Comparison of ENCODE assay signal across 20 cellular contexts in genomic region chr2:121069434-121069969, GRCh38.
DNase-seq lines count a peak whose midpoint lies in the region; ATAC-seq, FAIRE-seq and TF ChIP-seq lines count a peak whose summit lies in the region.
"Had no signal": no experiment of that assay in that cellular context is flagged by ENCODE, and none has a peak within 500 bp of the region (broad histone marks: within the 10 kb centered on the region; RNA-seq: fewer than 3 reads in every experiment).

No MANE protein-coding gene starts in this region.

- POLR2A ChIA-PET in HepG2 (lab: Yijun Ruan, JAX), result no interaction called here

- H4K20me1 ChIP-seq in HepG2 (ENCODE audit: insufficient read depth, low read length) (peaks cover 4% of the 10 kb centered on the region; the same call in 1 of the 2 replicates), mammary epithelial cell (ENCODE audit: insufficient read depth, low read length) (no peaks in the 10 kb centered on the region)

- intact Hi-C loops in HepG2 (cut with micrococcal nuclease; ENCODE audit: unreplicated experiment), result no loop called here
- intact Hi-C loops in right lobe of liver (cut with DNase I), result loop anchor here in 1 of 2 donors (5.0 kb wide), 1 partner anchor 367 kb away; no protein-coding TSS in a partner anchor
- intact Hi-C loops in mammary epithelial cell (cut with micrococcal nuclease), result no loop called here

- H3K4me1 ChIP-seq in HepG2 (ENCODE audit: insufficient read depth, low read length) (no peaks in the 10 kb centered on the region), right lobe of liver (no peaks in the 10 kb centered on the region), mammary epithelial cell (ENCODE audit: insufficient read depth, low read length) (no peaks in the 10 kb centered on the region)

- H2AFZ ChIP-seq in HepG2 (ENCODE audit: low read length) (no peak overlapping the region), mammary epithelial cell (ENCODE audit: low read depth, low read length) (no peak overlapping the region)

- no peaks in the 10 kb centered on the region for H3K9me3 ChIP-seq in HepG2 (ENCODE audit: low read length)
- H3K9me3 ChIP-seq in right lobe of liver, result no peaks in the 10 kb centered on the region
- H3K9me3 ChIP-seq in mammary epithelial cell (replicated peaks; ENCODE audit: insufficient read depth, low read length), result no peaks in the 10 kb centered on the region
- H3K9me3 ChIP-seq: A549; BLaER1 treated with 17β-estradiol and CSF1 and Interleukin-3, amounts not matched to agents 10 nM and 100 nM; Caco-2 had no signal

- CTCF ChIA-PET in HepG2 (lab: Yijun Ruan, JAX; ENCODE audit: low intra/inter-chr PET ratio, low total read pairs), result interaction anchor here (2.4 to 3.2 kb wide), 2 partner anchors 11 to 374 kb away, joined by 8 to 49 read pairs; no protein-coding TSS in a partner anchor
- CTCF ChIA-PET in mammary epithelial cell (lab: Charles Lee; ENCODE audit: low non-redundant PET), result interaction anchor here (0.5 kb wide), 1 partner anchor 10 kb away, joined by 5 read pairs; no protein-coding TSS in a partner anchor

- DNase-seq in HepG2 (ENCODE audit: low spot score) (no peak), right lobe of liver (no peak), bronchial epithelial cell (ENCODE audit: low read depth) (no peak), urothelium cell line (ENCODE audit: low spot score) (no peak), mammary epithelial cell (no peak), NCI-H2081 treated with DMSO at 0.1 percent for 48 hours (lab: John Stamatoyannopoulos, UW) (no peak)
- DNase-seq: AML-193; Caco-2; Calu3; CD4-positive, alpha-beta T cell; CD8-positive, alpha-beta T cell; GF-D8 had no signal

- in situ Hi-C loops in HepG2 (cut with HindIII; ENCODE audit: extremely low pct_ligation_motif_present, low pct_unique_long_range_greater_than_20kb) (no loop called here), mammary epithelial cell (cut with MboI; ENCODE audit: low sequenced_read_pairs in 2 of 2) (no loop called here)

- H3K27me3 ChIP-seq in HepG2 (ENCODE audit: control insufficient read depth in 1 of 2, insufficient read depth in 2 of 2, low read length in 2 of 2) (peaks cover 19 to 93% of the 10 kb centered on the region in 2 experiments), right lobe of liver (no peaks in the 10 kb centered on the region), bronchial epithelial cell (ENCODE audit: control insufficient read depth, insufficient read depth, low read length) (no peaks in the 10 kb centered on the region), mammary epithelial cell (ENCODE audit: insufficient read depth, low read length) (no peaks in the 10 kb centered on the region)

- no peak for TF ChIP-seq CTCF in HepG2 (CRISPR knock-in tag; IDR thresholded peaks at IDR 0.05)
- no peak for TF ChIP-seq CTCF in right lobe of liver (IDR thresholded peaks at IDR 0.05)
- no peak for TF ChIP-seq CTCF in bronchial epithelial cell (IDR thresholded peaks at IDR 0.05; ENCODE audit: insufficient read depth, low read length, severe bottlenecking)
- TF ChIP-seq CTCF in mammary epithelial cell (conservative IDR thresholded peaks at IDR 0.05 in 1 of 2, IDR thresholded peaks at IDR 0.05 in 1 of 2; ENCODE audit: extremely low read depth in 1 of 2, insufficient read depth in 1 of 2, low read depth in 1 of 2, low read length in 2 of 2), result no peak

- no TSS peak for BruUV-seq in HepG2 (replicated peaks; lab: Mats Ljungman, UMichigan)
- BruUV-seq in mammary epithelial cell (replicated peaks; lab: Mats Ljungman, UMichigan), result no TSS peak

- TF ChIP-seq RAD21 in HepG2 (CRISPR knock-in tag; IDR thresholded peaks at IDR 0.05), result no peak

- no peak for TF ChIP-seq POLR2A in HepG2 (IDR thresholded peaks at IDR 0.05; ENCODE audit: insufficient read depth in 1 of 2, low read depth in 2 of 2, low read length in 2 of 2)
- no peak for TF ChIP-seq POLR2A in right lobe of liver (IDR thresholded peaks at IDR 0.05)

- H3K79me2 ChIP-seq in HepG2 (ENCODE audit: insufficient read depth, low read length) (no peaks in the 10 kb centered on the region), mammary epithelial cell (ENCODE audit: insufficient read depth, low read length) (no peaks in the 10 kb centered on the region)

- FAIRE-seq in HepG2 (lab: Jason Lieb, UNC) (no peak), bronchial epithelial cell (lab: Jason Lieb, UNC) (peak; percentile 13), urothelium cell line (lab: Jason Lieb, UNC) (peak; percentile 82)
- FAIRE-seq: A549, D721Med, G401.6, GM12891, GM19239 had no signal

- WGBS in HepG2 (ENCODE audit: low lambda C conversion rate), result 39% methylated on average over 18 of the region's 18 CpGs
- WGBS in right lobe of liver (ENCODE audit: insufficient coverage, low coverage, low lambda C conversion rate, missing lambda C conversion rate), result 69% methylated on average over 13 of the region's 18 CpGs
- 81% methylated on average over 18 of the region's 18 CpGs for WGBS in mammary epithelial cell (ENCODE audit: low coverage, missing lambda C conversion rate)

- H3K27ac ChIP-seq in HepG2 (ENCODE audit: extremely low read length, insufficient read depth, low read length) (no peak overlapping the region), right lobe of liver (no peak overlapping the region), mammary epithelial cell (ENCODE audit: insufficient read depth, low read depth, low read length) (no peak overlapping the region)
- H3K27ac ChIP-seq: 22Rv1; BLaER1 treated with 17β-estradiol and CSF1 and Interleukin-3, amounts not matched to agents 10 nM and 100 nM; C4-2B had no signal

- ATAC-seq in HepG2, result no peak
- ATAC-seq in right lobe of liver, result no peak
- ATAC-seq: A549; CD8-positive, alpha-beta T cell had no signal

- dilution Hi-C loops in mammary epithelial cell (cut with HindIII; ENCODE audit: low sequenced_read_pairs), result loop anchor here (5.0 kb wide), 1 partner anchor 367 kb away; no protein-coding TSS in a partner anchor

- TF ChIP-seq EP300 in HepG2 (IDR thresholded peaks at IDR 0.05; ENCODE audit: low read depth in 2 of 2, low read length in 2 of 2) (no peak), HepG2 (CRISPR knock-in tag; IDR thresholded peaks at IDR 0.05; ENCODE audit: borderline replicate concordance) (no peak)

- H3K36me3 ChIP-seq in HepG2 (replicated peaks in 1 of 2; ENCODE audit: control insufficient read depth in 1 of 2, insufficient read depth in 2 of 2, low read length in 2 of 2) (no peaks in the 10 kb centered on the region), right lobe of liver (no peaks in the 10 kb centered on the region), bronchial epithelial cell (ENCODE audit: control insufficient read depth, insufficient read depth, low read length) (no peaks in the 10 kb centered on the region), mammary epithelial cell (ENCODE audit: insufficient read depth, low read length) (no peaks in the 10 kb centered on the region)
- H3K36me3 ChIP-seq: BLaER1 treated with 17β-estradiol and CSF1 and Interleukin-3, amounts not matched to agents 10 nM and 100 nM had no signal

- H3K4me2 ChIP-seq in HepG2 (ENCODE audit: low read depth, low read length) (no peak overlapping the region), mammary epithelial cell (ENCODE audit: insufficient read depth, low read depth, low read length) (no peak overlapping the region)
- H3K4me2 ChIP-seq: A549; BLaER1 treated with 17β-estradiol and CSF1 and Interleukin-3, amounts not matched to agents 10 nM and 100 nM had no signal

- no peak overlapping the region for H3K9ac ChIP-seq in HepG2 (ENCODE audit: insufficient read depth, low read depth, low read length)
- no peak overlapping the region for H3K9ac ChIP-seq in mammary epithelial cell (ENCODE audit: insufficient read depth, low read length)
- H3K9ac ChIP-seq: BLaER1 treated with 17β-estradiol and CSF1 and Interleukin-3, amounts not matched to agents 10 nM and 100 nM had no signal

- no peak overlapping the region for H3K4me3 ChIP-seq in HepG2 (replicated peaks in 1 of 3; ENCODE audit: insufficient read depth in 1 of 3, low read depth in 2 of 3, low read length in 3 of 3)
- no peak overlapping the region for H3K4me3 ChIP-seq in right lobe of liver
- no peak overlapping the region for H3K4me3 ChIP-seq in bronchial epithelial cell (ENCODE audit: low read depth, low read length)
- H3K4me3 ChIP-seq in mammary epithelial cell (replicated peaks in 1 of 3; ENCODE audit: insufficient read depth in 1 of 3, low read depth in 2 of 3, low read length in 3 of 3), result no peak overlapping the region
- H3K4me3 ChIP-seq: A549; BLaER1 treated with 17β-estradiol and CSF1 and Interleukin-3, amounts not matched to agents 10 nM and 100 nM had no signal

TF ChIP-seq in HepG2, 621 proteins besides CTCF, POLR2A, EP300 and RAD21:
- TF ChIP-seq ZNF629 (CRISPR knock-in tag; conservative IDR thresholded peaks at IDR 0.05) (peak; percentile 68; the same call in 1 of the 2 replicates), REST (IDR thresholded peaks at IDR 0.05; ENCODE audit: borderline replicate concordance in 1 of 2, low read depth in 1 of 2, low read length in 2 of 2) (no peak)
